11 cellular contexts compared by ENCODE assay signal in genomic region chr14:95317817-95318343, GRCh38. TPM values are rescaled to one million over a fixed set of nuclear protein-coding genes. Genes with fewer than 3 reads are reported as not detected.
DNase-seq lines count a peak whose midpoint lies in the region; ATAC-seq and TF ChIP-seq lines count a peak whose summit lies in the region.
"Had no signal": no experiment of that assay in that cellular context is flagged by ENCODE, and none has a peak within 500 bp of the region (broad histone marks: within the 10 kb centered on the region; RNA-seq: fewer than 3 reads in every experiment).

No MANE protein-coding gene starts in this region.

- H3K27me3 Mint-ChIP-seq in IgD-negative memory B cell (no peaks in the 10 kb centered on the region), neural crest cell (ENCODE audit: low read depth) (peaks cover 11% of the 10 kb centered on the region)

- H3K4me2 ChIP-seq in BLaER1 = peak overlapping the region; percentile 95; the same call in 1 of the 2 replicates

- H3K27ac Mint-ChIP-seq in IgD-negative memory B cell = peak overlapping the region in 1 of 3 donors; percentile 78
- no peak overlapping the region for H3K27ac Mint-ChIP-seq in neural crest cell (ENCODE audit: unreplicated experiment)

- no peak overlapping the region for H3K27ac ChIP-seq in BLaER1
- peak overlapping the region in 56 of 59 donors; percentile 37 to 100 (median 97) for H3K27ac ChIP-seq in dorsolateral prefrontal cortex

- intact Hi-C loops in dorsolateral prefrontal cortex (cut with DNase I) = loop anchor here (2.0 to 10.0 kb wide), 3 partner anchors 59 to 203 kb away; no protein-coding TSS in a partner anchor

- no peaks in the 10 kb centered on the region for H3K9me3 Mint-ChIP-seq in IgD-negative memory B cell
- H3K9me3 Mint-ChIP-seq in neural crest cell = no peaks in the 10 kb centered on the region

- H3K4me3 Mint-ChIP-seq in IgD-negative memory B cell (peak overlapping the region; percentile 67 to 94 (median 88)), neural crest cell (peak overlapping the region; percentile 87)

- TF ChIP-seq CTCF in dorsolateral prefrontal cortex (IDR thresholded peaks at IDR 0.05 in 54 of 56, conservative IDR thresholded peaks at IDR 0.05 in 2 of 56; ENCODE audit: low read depth in 1 of 56, partially characterized antibody in 56 of 56) = no peak
- TF ChIP-seq CTCF in neural crest cell (conservative IDR thresholded peaks at IDR 0.05) = no peak

- H3K9ac ChIP-seq in BLaER1 = no peak overlapping the region

- H3K36me3 Mint-ChIP-seq in IgD-negative memory B cell (peaks cover 1% of the 10 kb centered on the region), neural crest cell (ENCODE audit: low read depth) (peaks cover 2% of the 10 kb centered on the region)

- no peak for ATAC-seq in HG02678 (IDR thresholded peaks at IDR 0.05; ENCODE audit: unreplicated experiment)
- no peak for ATAC-seq in GM19328 (IDR thresholded peaks at IDR 0.05; ENCODE audit: unreplicated experiment)

- H3K4me1 Mint-ChIP-seq in IgD-negative memory B cell (peaks cover 30 to 38% (median 37%) of the 10 kb centered on the region in 3 donors), neural crest cell (peaks cover 49% of the 10 kb centered on the region)

- no peaks in the 10 kb centered on the region for H3K36me3 ChIP-seq in BLaER1

- no peak overlapping the region for H3K4me3 ChIP-seq in BLaER1
- H3K4me3 ChIP-seq in dorsolateral prefrontal cortex = peak overlapping the region in 58 of 59 donors; percentile 59 to 99 (median 85)

- DNase-seq in dorsolateral prefrontal cortex (peak in 1 of 10 donors; percentile 23), neural crest cell (ENCODE audit: low read depth, low spot score) (no peak), islet precursor cell (no peak)
- no peak for DNase-seq in NK-92 treated with Interleukin-12 subunit alpha and Interleukin-12 subunit beta, amount 100 ng/mL, for 24 hours (lab: John Stamatoyannopoulos, UW)
- DNase-seq: cortex of kidney, midbrain, NCI-H1105 treated with DMSO at 0.1 percent for 48 hours had no signal

- H3K27me3 ChIP-seq in BLaER1 (no peaks in the 10 kb centered on the region), dorsolateral prefrontal cortex (no peaks in the 10 kb centered on the region)

- no peaks in the 10 kb centered on the region for H3K9me3 ChIP-seq in BLaER1

- H3K4me1 ChIP-seq in BLaER1 = peaks cover 60% of the 10 kb centered on the region

- peaks cover 34% of the 10 kb centered on the region; the same call in 1 of the 2 replicates for H4K20me1 ChIP-seq in BLaER1

RNA-seq across cellular contexts. Expression of gene CLMN, which starts 1.8 kb away (rescaled TPM):
- 8.2 TPM for polyA plus RNA-seq in IgD-negative memory B cell
- total RNA-seq in dorsolateral prefrontal cortex = 100 to 1,000 TPM in 37 of 120 experiments, 10 to 100 TPM in 83; 22.3 to 262 (median 78.6) TPM
- total RNA-seq in neural crest cell = 7.7 and 8.9 TPM in 2 replicates
